Comparison of ENCODE assay signal across 19 cellular contexts in genomic region chr20:53755733-53756523, GRCh38.
DNase-seq lines count a peak whose midpoint lies in the region; ATAC-seq, FAIRE-seq and TF ChIP-seq lines count a peak whose summit lies in the region.
"Had no signal": no experiment of that assay in that cellular context is flagged by ENCODE, and none has a peak within 500 bp of the region (broad histone marks: within the 10 kb centered on the region; RNA-seq: fewer than 3 reads in every experiment).

No MANE protein-coding gene starts in this region.

- no peaks in the 10 kb centered on the region for H3K9me1 ChIP-seq in keratinocyte (ENCODE audit: control insufficient read depth, extremely low read depth, insufficient read depth, low read length)

- H3K4me1 ChIP-seq in A549 = peaks cover 39% of the 10 kb centered on the region
- H3K4me1 ChIP-seq in RWPE2 (ENCODE audit: insufficient read depth, poor library complexity, severe bottlenecking) = peaks cover 47% of the 10 kb centered on the region
- peaks cover 44% of the 10 kb centered on the region for H3K4me1 ChIP-seq in keratinocyte (ENCODE audit: control insufficient read depth, extremely low read depth, insufficient read depth, low read length)

- TF ChIP-seq CTCF in A549 (IDR thresholded peaks at IDR 0.05) = peak; percentile 6; the same call in 1 of the 3 replicates
- peak; percentile 59 for TF ChIP-seq CTCF in RWPE2 (IDR thresholded peaks at IDR 0.05; ENCODE audit: poor library complexity, severe bottlenecking)
- TF ChIP-seq CTCF in keratinocyte (optimal IDR thresholded peaks at IDR 0.05 in 1 of 3, IDR thresholded peaks at IDR 0.05 in 1 of 3, conservative IDR thresholded peaks at IDR 0.05 in 1 of 3; ENCODE audit: extremely low read depth in 1 of 3, insufficient read depth in 2 of 3, low read length in 3 of 3) = no peak

- no peak overlapping the region for H3K9ac ChIP-seq in keratinocyte (ENCODE audit: control insufficient read depth, extremely low read depth, insufficient read depth, low read length)

- WGBS in A549 (ENCODE audit: missing lambda C conversion rate) = 77% methylated on average over 8 of the region's 8 CpGs

- H3K9me3 ChIP-seq in A549 (no peaks in the 10 kb centered on the region), RWPE2 (ENCODE audit: severe bottlenecking) (no peaks in the 10 kb centered on the region), keratinocyte (ENCODE audit: control insufficient read depth, low read depth, low read length) (no peaks in the 10 kb centered on the region)
- H3K9me3 ChIP-seq: lower lobe of right lung, sigmoid colon, upper lobe of right lung had no signal

- FAIRE-seq in A549 (lab: Jason Lieb, UNC) = no peak
- FAIRE-seq in keratinocyte (lab: Jason Lieb, UNC) = no peak
- FAIRE-seq: endothelial cell of umbilical vein had no signal

- H3K4me1 Mint-ChIP-seq in natural killer cell treated with Interleukin-12 subunit alpha and Interleukin-12 subunit beta and Interleukin-15 and Interleukin-18, amount 100 ng/mL, for 72 hours (ENCODE audit: low read depth in 2 of 2) = peaks cover 37 to 38% of the 10 kb centered on the region in 2 donors

- peak overlapping the region; percentile 10 for H2AFZ ChIP-seq in keratinocyte (ENCODE audit: control insufficient read depth, low read length)

- H3K4me3 ChIP-seq in A549 (no peak overlapping the region), RWPE2 (ENCODE audit: severe bottlenecking) (no peak overlapping the region), keratinocyte (ENCODE audit: control insufficient read depth in 2 of 3, extremely low read depth in 1 of 3, insufficient read depth in 2 of 3, low read depth in 1 of 3, low read length in 3 of 3) (no peak overlapping the region)
- H3K4me3 ChIP-seq: lower lobe of right lung, sigmoid colon, upper lobe of right lung had no signal

- peaks cover 4 to 6% of the 10 kb centered on the region in 2 donors for H3K27me3 Mint-ChIP-seq in natural killer cell treated with Interleukin-12 subunit alpha and Interleukin-12 subunit beta and Interleukin-15 and Interleukin-18, amount 100 ng/mL, for 72 hours
- H3K27me3 Mint-ChIP-seq: IgD-negative memory B cell had no signal

- H3K79me2 ChIP-seq in keratinocyte (ENCODE audit: control insufficient read depth, insufficient read depth, low read length) = no peaks in the 10 kb centered on the region

- no peaks in the 10 kb centered on the region for H3K36me3 ChIP-seq in RWPE2 (ENCODE audit: low read depth)
- H3K36me3 ChIP-seq in keratinocyte (ENCODE audit: control insufficient read depth in 2 of 2, extremely low read depth in 1 of 2, insufficient read depth in 2 of 2, low read length in 2 of 2) = no peaks in the 10 kb centered on the region
- H3K36me3 ChIP-seq: lower lobe of right lung, sigmoid colon, upper lobe of right lung had no signal

- DNase-seq in A549 (ENCODE audit: low read depth in 1 of 2, low spot score in 1 of 2) = peak in 1 of 2 experiments; percentile 39
- peak; percentile 79 for DNase-seq in DMS114 treated with DMSO at 0.1 percent for 48 hours (lab: John Stamatoyannopoulos, UW; ENCODE audit: unreplicated experiment)
- peak; percentile 20 for DNase-seq in RWPE2 (ENCODE audit: low spot score)
- DNase-seq in keratinocyte (ENCODE audit: low read depth, low spot score) = no peak
- no peak for DNase-seq in DMS 273 treated with DMSO at 0.1 percent for 48 hours (lab: John Stamatoyannopoulos, UW)
- no peak for DNase-seq in cortex of kidney (lab: John Stamatoyannopoulos, UW)
- DNase-seq in natural killer cell treated with Interleukin-12 subunit alpha and Interleukin-12 subunit beta and Interleukin-15 and Interleukin-18, amount 100 ng/mL, for 72 hours (ENCODE audit: low spot score) = no peak
- DNase-seq: activated T-cell treated with anti-CD3 and anti-CD28 coated beads for 4 hours, DMS153, GOT3, lower lobe of right lung, NCI-H1105 treated with DMSO at 0.1 percent for 48 hours, NCI-H345, sigmoid colon, upper lobe of right lung had no signal

- CTCF ChIA-PET in A549 (lab: Yijun Ruan, JAX) = interaction anchor here (0.9 to 1.7 kb wide), 15 partner anchors 8 to 444 kb away, joined by 3 to 12 read pairs (median 3); no protein-coding TSS in a partner anchor

- peak overlapping the region in 1 of 2 donors; percentile 87 for H3K27ac Mint-ChIP-seq in natural killer cell treated with Interleukin-12 subunit alpha and Interleukin-12 subunit beta and Interleukin-15 and Interleukin-18, amount 100 ng/mL, for 72 hours
- H3K27ac Mint-ChIP-seq: stimulated activated effector memory CD8-positive, alpha-beta T cell treated with anti-CD3 and anti-CD28 coated beads, Interleukin-12 subunit alpha, Interleukin-12 subunit beta, amount 100 ng/mL, for 72 hours had no signal

- dilution Hi-C loops in keratinocyte (cut with MboI; ENCODE audit: extremely low pct_ligation_motif_present, low sequenced_read_pairs) = no loop called here

- no peaks in the 10 kb centered on the region for H3K36me3 Mint-ChIP-seq in natural killer cell treated with Interleukin-12 subunit alpha and Interleukin-12 subunit beta and Interleukin-15 and Interleukin-18, amount 100 ng/mL, for 72 hours
- H3K36me3 Mint-ChIP-seq: stimulated activated effector memory CD8-positive, alpha-beta T cell treated with anti-CD3 and anti-CD28 coated beads, Interleukin-12 subunit alpha, Interleukin-12 subunit beta, amount 100 ng/mL, for 72 hours had no signal

- no peak for ATAC-seq in A549
- ATAC-seq in RWPE2 (ENCODE audit: low read depth) = no peak
- ATAC-seq in HG03520 (IDR thresholded peaks at IDR 0.05; ENCODE audit: unreplicated experiment) = no peak
- no peak for ATAC-seq in natural killer cell treated with Interleukin-12 subunit alpha and Interleukin-12 subunit beta and Interleukin-15 and Interleukin-18, amount 100 ng/mL, for 72 hours
- ATAC-seq: lower lobe of right lung; stimulated activated effector memory CD8-positive, alpha-beta T cell treated with anti-CD3 and anti-CD28 coated beads, Interleukin-12 subunit alpha, Interleukin-12 subunit beta, amount 100 ng/mL, for 72 hours; upper lobe of right lung had no signal

- POLR2A ChIA-PET in A549 (lab: Yijun Ruan, JAX) = interaction anchor here (1.1 kb wide), 1 partner anchor 17 kb away, joined by 3 read pairs; no protein-coding TSS in a partner anchor

- no peak overlapping the region for H3K4me3 Mint-ChIP-seq in natural killer cell treated with Interleukin-12 subunit alpha and Interleukin-12 subunit beta and Interleukin-15 and Interleukin-18, amount 100 ng/mL, for 72 hours
- H3K4me3 Mint-ChIP-seq: IgD-negative memory B cell; stimulated activated effector memory CD8-positive, alpha-beta T cell treated with anti-CD3 and anti-CD28 coated beads, Interleukin-12 subunit alpha, Interleukin-12 subunit beta, amount 100 ng/mL, for 72 hours had no signal

- no peaks in the 10 kb centered on the region for H3K27me3 ChIP-seq in RWPE2 (ENCODE audit: insufficient read depth, poor library complexity, severe bottlenecking)
- no peaks in the 10 kb centered on the region for H3K27me3 ChIP-seq in keratinocyte (ENCODE audit: control insufficient read depth, extremely low read depth, insufficient read depth, low read length)
- H3K27me3 ChIP-seq: sigmoid colon, upper lobe of right lung had no signal

- H3K27ac ChIP-seq in A549 (peak overlapping the region; percentile 13 to 86; a peak in 5 of 6 replicates), RWPE2 (ENCODE audit: poor library complexity, severe bottlenecking) (peak overlapping the region; percentile 48), keratinocyte (ENCODE audit: control insufficient read depth, insufficient read depth, low read length) (no peak overlapping the region)
- H3K27ac ChIP-seq: lower lobe of right lung, sigmoid colon, upper lobe of right lung had no signal

- H4K20me1 ChIP-seq in keratinocyte (ENCODE audit: control insufficient read depth, extremely low read depth, insufficient read depth, low read length) = no peaks in the 10 kb centered on the region

- no peaks in the 10 kb centered on the region for H3K9me3 Mint-ChIP-seq in natural killer cell treated with Interleukin-12 subunit alpha and Interleukin-12 subunit beta and Interleukin-15 and Interleukin-18, amount 100 ng/mL, for 72 hours
- H3K9me3 Mint-ChIP-seq: IgD-negative memory B cell; stimulated activated effector memory CD8-positive, alpha-beta T cell treated with anti-CD3 and anti-CD28 coated beads, Interleukin-12 subunit alpha, Interleukin-12 subunit beta, amount 100 ng/mL, for 72 hours had no signal

- TF ChIP-seq EP300 in A549 (IDR thresholded peaks at IDR 0.05) = no peak

- no peak for TF ChIP-seq POLR2A in A549 (IDR thresholded peaks at IDR 0.05; ENCODE audit: low read length)

- peak; percentile 54 to 56 for TF ChIP-seq RAD21 in A549 (conservative IDR thresholded peaks at IDR 0.05 in 1 of 2, IDR thresholded peaks at IDR 0.05 in 1 of 2)

- H3K4me2 ChIP-seq in A549 (no peak overlapping the region), keratinocyte (ENCODE audit: control insufficient read depth, extremely low read depth, insufficient read depth, low read depth, low read length) (no peak overlapping the region)

TF ChIP-seq in A549, 52 proteins besides CTCF, POLR2A, EP300 and RAD21:
- TF ChIP-seq EHMT2 (IDR thresholded peaks at IDR 0.05; ENCODE audit: low read depth) (no peak), SMC3 (IDR thresholded peaks at IDR 0.05) (peak; percentile 49; the same call in 2 of the 3 replicates), E2F6 (IDR thresholded peaks at IDR 0.05; ENCODE audit: borderline replicate concordance, low read depth) (no peak)

Comparison
In these comparisons a context has a peak if more than half of its experiments do, and no peak if none do; other contexts are left out.
1. DNase-seq: peak in DMS114 treated with DMSO at 0.1 percent for 48 hours (single experiment) and RWPE2 (single experiment); none in keratinocyte (single experiment), DMS 273 treated with DMSO at 0.1 percent for 48 hours (single experiment), cortex of kidney (single experiment) and natural killer cell treated with Interleukin-12 subunit alpha and Interleukin-12 subunit beta and Interleukin-15 and Interleukin-18, amount 100 ng/mL, for 72 hours (single experiment).
2. CTCF ChIP-seq: peak in A549 (single experiment) and RWPE2 (single experiment); none in keratinocyte (0 of 3).